Comparison of ENCODE assay signal across 8 cellular contexts in the genomic region with DNA sequence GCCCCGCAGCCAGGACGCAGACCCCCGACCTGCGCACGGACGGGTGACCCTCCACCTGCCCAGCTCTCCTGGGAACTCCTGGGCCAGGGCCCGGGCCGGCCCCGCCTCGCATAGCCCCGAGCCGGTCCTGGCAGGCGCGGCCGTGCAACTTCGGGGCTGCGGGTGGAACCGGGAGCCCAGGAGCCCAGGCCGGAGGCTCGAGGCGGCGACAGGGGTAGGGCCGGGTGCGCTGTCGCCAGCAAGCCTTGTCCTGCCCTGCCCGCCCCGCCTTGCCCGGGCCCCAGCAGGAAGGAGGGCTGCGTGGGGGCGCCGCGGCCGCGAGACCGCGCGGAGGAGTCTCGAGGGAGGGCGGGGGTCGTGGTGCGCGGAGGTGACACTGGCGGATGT. TPM values are rescaled to one million over a fixed set of nuclear protein-coding genes. Genes with fewer than 3 reads are reported as not detected.
A peak's percentile ranks its signal among the peaks of the same experiment; 100 is the strongest.
DNase-seq lines count a peak whose midpoint lies in the region; ATAC-seq lines count a peak whose summit lies in the region.

No MANE protein-coding gene starts in this region.

- H3K27me3 Mint-ChIP-seq in naive thymus-derived CD4-positive, alpha-beta T cell: peaks cover 0 to 7% (median 0%) of the 10 kb centered on the region in 5 donors

- H3K27me3 ChIP-seq in ectodermal cell (ENCODE audit: control insufficient read depth, insufficient read depth, low read length, poor library complexity, severe bottlenecking): peaks cover 24% of the 10 kb centered on the region
- no peaks in the 10 kb centered on the region for H3K27me3 ChIP-seq in naive thymus-derived CD4-positive, alpha-beta T cell (ENCODE audit: control insufficient read depth in 2 of 2, insufficient read depth in 2 of 2, low read length in 2 of 2)

- peaks cover 5% of the 10 kb centered on the region for H3K36me3 ChIP-seq in ectodermal cell (ENCODE audit: control insufficient read depth, insufficient read depth, low read length)
- H3K36me3 ChIP-seq in naive thymus-derived CD4-positive, alpha-beta T cell (ENCODE audit: control insufficient read depth in 2 of 3, insufficient read depth in 3 of 3, low read length in 3 of 3): peaks cover 0 to 26% (median 0%) of the 10 kb centered on the region in 3 experiments

- no peaks in the 10 kb centered on the region for H3K9me3 ChIP-seq in ectodermal cell (ENCODE audit: control insufficient read depth, low read length)
- H3K9me3 ChIP-seq in naive thymus-derived CD4-positive, alpha-beta T cell (ENCODE audit: control insufficient read depth in 2 of 3, low read length in 3 of 3): no peaks in the 10 kb centered on the region

- no peak for DNase-seq in Jurkat, Clone E6-1 (ENCODE audit: low read depth, low spot score)
- no peak for DNase-seq in naive thymus-derived CD4-positive, alpha-beta T cell
- DNase-seq in D341Med (ENCODE audit: low spot score) (no peak), NCI-H2171 treated with DMSO at 0.1 percent for 48 hours (lab: John Stamatoyannopoulos, UW) (no peak), SHP77 (lab: John Stamatoyannopoulos, UW) (no peak)
- DNase-seq in stimulated activated naive CD4-positive, alpha-beta T cell (lab: John Stamatoyannopoulos, UW): no peak

- peak overlapping the region in 4 of 9 donors; percentile 43 to 80 (median 52) for H3K27ac Mint-ChIP-seq in naive thymus-derived CD4-positive, alpha-beta T cell

- H3K9me3 Mint-ChIP-seq in naive thymus-derived CD4-positive, alpha-beta T cell: peaks cover 0 to 5% (median 0%) of the 10 kb centered on the region in 11 donors

- H3K4me1 ChIP-seq in ectodermal cell (ENCODE audit: control insufficient read depth, insufficient read depth, low read length): peaks cover 35% of the 10 kb centered on the region
- peaks cover 6 to 16% of the 10 kb centered on the region in 2 donors for H3K4me1 ChIP-seq in naive thymus-derived CD4-positive, alpha-beta T cell (ENCODE audit: control insufficient read depth in 2 of 2, insufficient read depth in 2 of 2, low read length in 2 of 2)

- H3K36me3 Mint-ChIP-seq in naive thymus-derived CD4-positive, alpha-beta T cell: peaks cover 6 to 14% (median 12%) of the 10 kb centered on the region in 5 donors

- peaks cover 16 to 42% (median 32%) of the 10 kb centered on the region in 7 donors for H3K4me1 Mint-ChIP-seq in naive thymus-derived CD4-positive, alpha-beta T cell

- peak overlapping the region; percentile 67 to 88 (median 76) for H3K4me3 Mint-ChIP-seq in naive thymus-derived CD4-positive, alpha-beta T cell

- H3K4me3 ChIP-seq in Jurkat, Clone E6-1 (ENCODE audit: low read length): peak overlapping the region; percentile 71
- peak overlapping the region; percentile 94 for H3K4me3 ChIP-seq in ectodermal cell (ENCODE audit: insufficient read depth, low read depth, low read length)
- H3K4me3 ChIP-seq in naive thymus-derived CD4-positive, alpha-beta T cell (ENCODE audit: low read length): peak overlapping the region; percentile 79

- CTCF ChIA-PET in naive thymus-derived CD4-positive, alpha-beta T cell (lab: Charles Lee): no interaction called here

- no peak overlapping the region for H3K27ac ChIP-seq in ectodermal cell (ENCODE audit: insufficient read depth, low read depth, low read length, poor library complexity, severe bottlenecking)
- peak overlapping the region; percentile 82 for H3K27ac ChIP-seq in naive thymus-derived CD4-positive, alpha-beta T cell (ENCODE audit: low read depth, low read length)

- intact Hi-C loops in naive thymus-derived CD4-positive, alpha-beta T cell (cut with micrococcal nuclease): loop anchor here (2.0 to 10.0 kb wide), 5 partner anchors 164 to 290 kb away; a partner anchor contains a TSS

- ATAC-seq in GM19463 (IDR thresholded peaks at IDR 0.05; ENCODE audit: unreplicated experiment): peak; percentile 17
- no peak for ATAC-seq in naive thymus-derived CD4-positive, alpha-beta T cell

- POLR2A ChIA-PET in naive thymus-derived CD4-positive, alpha-beta T cell (lab: Charles Lee): interaction anchor here (7.5 kb wide), 1 partner anchor 11 kb away, joined by 66 read pairs; a partner anchor contains a TSS

- WGBS in ectodermal cell, 2 experiments: 1% methylated on average over 43 of the region's 43 CpGs

RNA-seq across cellular contexts. Expression of a gene that starts 0.4 kb away (rescaled TPM):
- polyA plus RNA-seq in Jurkat, Clone E6-1 (2012; ENCODE audit: insufficient read depth, insufficient read length): 4.3 TPM
- polyA plus RNA-seq in ectodermal cell (2013, experiment 1 of 4): 14.8 TPM
- polyA plus RNA-seq in ectodermal cell (2013, experiment 2 of 4): 13.8 TPM
- 10.0 TPM for polyA plus RNA-seq in ectodermal cell (2013, experiment 3 of 4)
- polyA plus RNA-seq in ectodermal cell (2013, experiment 4 of 4): 12.3 TPM
- 10 to 100 TPM; 25.9 to 63.1 (median 43.1) TPM for total RNA-seq in naive thymus-derived CD4-positive, alpha-beta T cell
- polyA plus RNA-seq in naive thymus-derived CD4-positive, alpha-beta T cell: 10 to 100 TPM; 10.6 to 19.4 TPM

RNA-seq across cellular contexts. Expression of a gene that starts 11.2 kb away (rescaled TPM):
- polyA plus RNA-seq in Jurkat, Clone E6-1 (2012; ENCODE audit: insufficient read depth, insufficient read length): 1.0 TPM
- polyA plus RNA-seq in ectodermal cell (2013, experiment 1 of 4): 2.9 TPM
- polyA plus RNA-seq in ectodermal cell (2013, experiment 2 of 4): 3.7 TPM
- polyA plus RNA-seq in ectodermal cell (2013, experiment 3 of 4): 4.2 TPM
- 4.1 TPM for polyA plus RNA-seq in ectodermal cell (2013, experiment 4 of 4)
- 1 to 10 TPM in 4 of 5 experiments, under 1 TPM in 1; 0.07 to 5.4 (median 4.7) TPM for total RNA-seq in naive thymus-derived CD4-positive, alpha-beta T cell
- polyA plus RNA-seq in naive thymus-derived CD4-positive, alpha-beta T cell: 1 to 10 TPM; 2.3 to 3.1 TPM
